8 cellular contexts compared by ENCODE assay signal in the genomic region with DNA sequence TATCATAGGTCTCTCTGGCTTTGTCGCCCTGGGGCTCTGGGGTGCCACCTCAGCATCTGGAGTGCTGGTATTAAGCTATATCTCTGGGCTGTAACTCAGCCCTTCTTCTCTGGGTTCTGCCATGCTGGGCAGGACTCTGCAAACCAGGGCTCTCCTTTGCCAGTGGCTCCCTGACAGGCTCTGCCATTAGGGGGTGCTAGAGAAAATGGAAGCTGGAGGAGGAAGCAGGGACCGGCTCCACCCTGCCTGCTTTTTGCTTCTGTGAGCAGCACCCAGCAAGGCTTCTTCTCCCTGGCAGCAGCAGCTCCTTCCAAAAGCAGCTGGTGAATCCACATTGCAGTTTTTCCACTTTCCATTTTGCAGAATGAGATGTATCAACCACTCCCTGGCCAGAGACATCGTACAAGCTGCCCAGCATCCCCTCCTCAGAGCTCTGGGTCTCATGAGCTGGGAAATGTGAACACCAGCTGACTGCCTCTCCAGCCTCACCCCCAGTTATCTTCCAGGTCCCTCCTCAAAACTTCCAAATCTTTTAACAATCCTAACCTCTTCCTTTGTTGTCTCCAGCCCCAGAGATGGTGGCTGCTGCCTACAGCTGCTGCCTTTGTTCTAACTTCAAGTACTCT.
DNase-seq lines count a peak whose midpoint lies in the region; ATAC-seq and TF ChIP-seq lines count a peak whose summit lies in the region.

No MANE protein-coding gene starts in this region.

- BruUV-seq in OCI-LY7 (replicated peaks; lab: Mats Ljungman, UMichigan), result no TSS peak

- no peaks in the 10 kb centered on the region for H4K20me1 ChIP-seq in OCI-LY7 (ENCODE audit: insufficient read depth, low read length)

- peak overlapping the region; percentile 59; the same call in 1 of the 2 replicates for H2AFZ ChIP-seq in OCI-LY7 (ENCODE audit: low read length)

- peaks cover 0 to 67% (median 7%) of the 10 kb centered on the region in 7 donors for H3K27me3 ChIP-seq in spleen (replicated peaks in 1 of 7)

- H3K4me1 Mint-ChIP-seq in activated naive CD8-positive, alpha-beta T cell treated with anti-CD3 and anti-CD28 coated beads, Interleukin-2, amount 50 U/mL, for 24 hours, result no peaks in the 10 kb centered on the region

- no peak for TF ChIP-seq POLR2A in spleen (IDR thresholded peaks at IDR 0.05)

- H3K27me3 Mint-ChIP-seq in activated naive CD8-positive, alpha-beta T cell treated with anti-CD3 and anti-CD28 coated beads, Interleukin-2, amount 50 U/mL, for 24 hours, result peaks cover 52% of the 10 kb centered on the region

- 27 to 35% (median 31%) methylated on average over 3 of the region's 3 CpGs for WGBS in spleen, 5 donors

- H3K27ac ChIP-seq in OCI-LY7 (ENCODE audit: low read depth, low read length, poor library complexity, severe bottlenecking), result no peak overlapping the region
- no peak overlapping the region for H3K27ac ChIP-seq in spleen

- TF ChIP-seq CTCF in OCI-LY7 (conservative IDR thresholded peaks at IDR 0.05; ENCODE audit: low read length) (peak; percentile 91), spleen (IDR thresholded peaks at IDR 0.05 in 8 of 11, conservative IDR thresholded peaks at IDR 0.05 in 3 of 11) (peak in 10 of 11 experiments; percentile 15 to 72 (median 58))

- CTCF ChIA-PET in OCI-LY7 (lab: Charles Lee; ENCODE audit: unreplicated experiment), result interaction anchor here (0.5 to 2.2 kb wide), 4 partner anchors 90 to 343 kb away, joined by 3 to 5 read pairs (median 3); no protein-coding TSS in a partner anchor

- H3K9me3 ChIP-seq in OCI-LY7 (ENCODE audit: low read length), result no peaks in the 10 kb centered on the region
- H3K9me3 ChIP-seq in spleen, result peaks cover 0 to 8% (median 0%) of the 10 kb centered on the region in 8 donors

- peak; percentile 42 for DNase-seq in GDM1 (lab: John Stamatoyannopoulos, UW)
- peak; percentile 80 for DNase-seq in OCI-LY7 (ENCODE audit: low spot score)
- peak; percentile 37 for DNase-seq in activated naive CD8-positive, alpha-beta T cell treated with anti-CD3 and anti-CD28 coated beads, Interleukin-2, amount 50 U/mL, for 24 hours
- DNase-seq in left ventricle myocardium superior, result peak; percentile 52
- DNase-seq in spleen, result no peak
- DNase-seq in NCI-H2107 (lab: John Stamatoyannopoulos, UW), result no peak

- peaks cover 4% of the 10 kb centered on the region for H3K4me1 ChIP-seq in OCI-LY7 (ENCODE audit: insufficient read depth, low read length, poor library complexity, severe bottlenecking)
- H3K4me1 ChIP-seq in spleen, result peaks cover 0 to 5% (median 0%) of the 10 kb centered on the region in 6 donors

- H3K9me3 Mint-ChIP-seq in activated naive CD8-positive, alpha-beta T cell treated with anti-CD3 and anti-CD28 coated beads, Interleukin-2, amount 50 U/mL, for 24 hours, result no peaks in the 10 kb centered on the region

- H3K27ac Mint-ChIP-seq in activated naive CD8-positive, alpha-beta T cell treated with anti-CD3 and anti-CD28 coated beads, Interleukin-2, amount 50 U/mL, for 24 hours, result no peak overlapping the region

- H3K36me3 ChIP-seq in OCI-LY7 (ENCODE audit: insufficient read depth, low read length) (no peaks in the 10 kb centered on the region), spleen (no peaks in the 10 kb centered on the region)

- H3K4me3 ChIP-seq in OCI-LY7 (ENCODE audit: low read depth, low read length, poor library complexity, severe bottlenecking), result no peak overlapping the region
- no peak overlapping the region for H3K4me3 ChIP-seq in spleen

- no peaks in the 10 kb centered on the region for H3K36me3 Mint-ChIP-seq in activated naive CD8-positive, alpha-beta T cell treated with anti-CD3 and anti-CD28 coated beads, Interleukin-2, amount 50 U/mL, for 24 hours (ENCODE audit: low read depth)

- H3K9me2 ChIP-seq in OCI-LY7 (ENCODE audit: insufficient read depth, low read length), result no peaks in the 10 kb centered on the region

- no peaks in the 10 kb centered on the region for H3K79me2 ChIP-seq in OCI-LY7 (ENCODE audit: insufficient read depth, low read depth, low read length)

- H3K4me2 ChIP-seq in OCI-LY7 (ENCODE audit: low read length), result peak overlapping the region; percentile 29; the same call in 1 of the 2 replicates

- ATAC-seq in HG02759 (IDR thresholded peaks at IDR 0.05; ENCODE audit: unreplicated experiment), result peak; percentile 61
- peak; percentile 78 for ATAC-seq in activated naive CD8-positive, alpha-beta T cell treated with anti-CD3 and anti-CD28 coated beads, Interleukin-2, amount 50 U/mL, for 24 hours
- peak; percentile 84 for ATAC-seq in left ventricle myocardium superior
- no peak for ATAC-seq in HG03439 (IDR thresholded peaks at IDR 0.05; ENCODE audit: unreplicated experiment)

- intact Hi-C loops in OCI-LY7 (cut with micrococcal nuclease; ENCODE audit: unreplicated experiment) (loop anchor here (1.0 to 10.0 kb wide), 2 partner anchors 311 to 343 kb away; no protein-coding TSS in a partner anchor), left ventricle myocardium superior (cut with micrococcal nuclease) (no loop called here), spleen (cut with DNase I; ENCODE audit: low total_unique reads) (no loop called here)

- POLR2A ChIA-PET in OCI-LY7 (lab: Charles Lee), result interaction anchor here (0.7 to 1.1 kb wide), 3 partner anchors 10 to 58 kb away, joined by 3 read pairs; no protein-coding TSS in a partner anchor

- H3K4me3 Mint-ChIP-seq in activated naive CD8-positive, alpha-beta T cell treated with anti-CD3 and anti-CD28 coated beads, Interleukin-2, amount 50 U/mL, for 24 hours, result no peak overlapping the region

Comparison
In these comparisons a context has a peak if more than half of its experiments do, and no peak if none do; other contexts are left out.
1. DNase-seq: peak in GDM1 (single experiment), OCI-LY7 (single experiment), activated naive CD8-positive, alpha-beta T cell treated with anti-CD3 and anti-CD28 coated beads, Interleukin-2, amount 50 U/mL, for 24 hours (single experiment) and left ventricle myocardium superior (single experiment); none in spleen (single experiment) and NCI-H2107 (single experiment).